In genomic region chr7:151990567-151990966, GRCh38 we compare ENCODE assay signal across 2 cellular contexts.
TF ChIP-seq lines count a peak whose summit lies in the region.

No MANE protein-coding gene starts in this region.

TF ChIP-seq in endothelial cell of umbilical vein, 7 proteins besides CTCF, POLR2A, EP300 and RAD21 (continued from another document):
- TF ChIP-seq JUN (IDR thresholded peaks at IDR 0.05; ENCODE audit: borderline replicate concordance, insufficient read depth, insufficient read length, low read depth) = no peak
- TF ChIP-seq EZH2 (IDR thresholded peaks at IDR 0.05; ENCODE audit: borderline replicate concordance, low read depth, low read length, severe bottlenecking) = no peak

TF ChIP-seq in SK-N-SH, 30 proteins besides CTCF, POLR2A, EP300 and RAD21 (continued from another document):
- TF ChIP-seq PBX3 (IDR thresholded peaks at IDR 0.05) = no peak
- TF ChIP-seq, protein P1, sequence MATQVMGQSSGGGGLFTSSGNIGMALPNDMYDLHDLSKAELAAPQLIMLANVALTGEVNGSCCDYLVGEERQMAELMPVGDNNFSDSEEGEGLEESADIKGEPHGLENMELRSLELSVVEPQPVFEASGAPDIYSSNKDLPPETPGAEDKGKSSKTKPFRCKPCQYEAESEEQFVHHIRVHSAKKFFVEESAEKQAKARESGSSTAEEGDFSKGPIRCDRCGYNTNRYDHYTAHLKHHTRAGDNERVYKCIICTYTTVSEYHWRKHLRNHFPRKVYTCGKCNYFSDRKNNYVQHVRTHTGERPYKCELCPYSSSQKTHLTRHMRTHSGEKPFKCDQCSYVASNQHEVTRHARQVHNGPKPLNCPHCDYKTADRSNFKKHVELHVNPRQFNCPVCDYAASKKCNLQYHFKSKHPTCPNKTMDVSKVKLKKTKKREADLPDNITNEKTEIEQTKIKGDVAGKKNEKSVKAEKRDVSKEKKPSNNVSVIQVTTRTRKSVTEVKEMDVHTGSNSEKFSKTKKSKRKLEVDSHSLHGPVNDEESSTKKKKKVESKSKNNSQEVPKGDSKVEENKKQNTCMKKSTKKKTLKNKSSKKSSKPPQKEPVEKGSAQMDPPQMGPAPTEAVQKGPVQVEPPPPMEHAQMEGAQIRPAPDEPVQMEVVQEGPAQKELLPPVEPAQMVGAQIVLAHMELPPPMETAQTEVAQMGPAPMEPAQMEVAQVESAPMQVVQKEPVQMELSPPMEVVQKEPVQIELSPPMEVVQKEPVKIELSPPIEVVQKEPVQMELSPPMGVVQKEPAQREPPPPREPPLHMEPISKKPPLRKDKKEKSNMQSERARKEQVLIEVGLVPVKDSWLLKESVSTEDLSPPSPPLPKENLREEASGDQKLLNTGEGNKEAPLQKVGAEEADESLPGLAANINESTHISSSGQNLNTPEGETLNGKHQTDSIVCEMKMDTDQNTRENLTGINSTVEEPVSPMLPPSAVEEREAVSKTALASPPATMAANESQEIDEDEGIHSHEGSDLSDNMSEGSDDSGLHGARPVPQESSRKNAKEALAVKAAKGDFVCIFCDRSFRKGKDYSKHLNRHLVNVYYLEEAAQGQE (IDR thresholded peaks at IDR 0.05; ENCODE audit: low read depth, low read length) = no peak
